ENCODE assay signal across 8 cellular contexts in genomic region chr11:125123947-125124633, GRCh38. TPM values are rescaled to one million over a fixed set of nuclear protein-coding genes. Genes with fewer than 3 reads are reported as not detected.
DNase-seq lines count a peak whose midpoint lies in the region; ATAC-seq, FAIRE-seq and TF ChIP-seq lines count a peak whose summit lies in the region.

No MANE protein-coding gene starts in this region.

- H3K27ac Mint-ChIP-seq in stimulated activated effector memory CD8-positive, alpha-beta T cell treated with anti-CD3 and anti-CD28 coated beads, Interleukin-12 subunit alpha, Interleukin-12 subunit beta, amount 100 ng/mL, for 72 hours = no peak overlapping the region

- no peak overlapping the region for H3K4me3 Mint-ChIP-seq in stimulated activated effector memory CD8-positive, alpha-beta T cell treated with anti-CD3 and anti-CD28 coated beads, Interleukin-12 subunit alpha, Interleukin-12 subunit beta, amount 100 ng/mL, for 72 hours

- no peaks in the 10 kb centered on the region for H3K27me3 ChIP-seq in AG04450 (ENCODE audit: control insufficient read depth, insufficient read depth, low read length)
- H3K27me3 ChIP-seq in GM12878 (replicated peaks in 1 of 2; ENCODE audit: control insufficient read depth in 2 of 2, insufficient read depth in 2 of 2, low read length in 1 of 2) = no peaks in the 10 kb centered on the region; a peak in 2 of 4 replicates
- H3K27me3 ChIP-seq in kidney epithelial cell (ENCODE audit: control insufficient read depth, insufficient read depth, low read length) = no peaks in the 10 kb centered on the region

- H3K36me3 ChIP-seq in GM12878 (ENCODE audit: control insufficient read depth in 2 of 2, insufficient read depth in 2 of 2, low read length in 1 of 2) (no peaks in the 10 kb centered on the region), kidney epithelial cell (ENCODE audit: control insufficient read depth, insufficient read depth, low read length) (no peaks in the 10 kb centered on the region)

- DNase-seq in AG04450 (ENCODE audit: low read depth, low spot score) (no peak), GM12892 (ENCODE audit: insufficient read length) (peak; percentile 19), OCI-M1 (lab: John Stamatoyannopoulos, UW) (peak; percentile 86), GM12878 (ENCODE audit: low read depth, low spot score) (no peak), kidney epithelial cell (ENCODE audit: low read depth) (no peak), DMS153 treated with DMSO at 0.1 percent for 48 hours (lab: John Stamatoyannopoulos, UW; ENCODE audit: unreplicated experiment) (no peak)
- DNase-seq in stimulated activated effector memory CD8-positive, alpha-beta T cell treated with anti-CD3 and anti-CD28 coated beads, Interleukin-12 subunit alpha, Interleukin-12 subunit beta, amount 100 ng/mL, for 72 hours (ENCODE audit: low spot score in 2 of 2) = no peak

- POLR2A ChIA-PET in AG04450 (lab: Yijun Ruan, JAX) = no interaction called here
- POLR2A ChIA-PET in GM12878 (lab: Charles Lee) = interaction anchor here (1.1 to 1.8 kb wide), 3 partner anchors 12 to 170 kb away, joined by 3 to 8 read pairs (median 5); partner anchors contain the start of genes CCDC15 and TMEM218

- H3K27ac ChIP-seq in AG04450 (ENCODE audit: low read depth, low read length) (no peak overlapping the region), GM12878 (ENCODE audit: control insufficient read depth, insufficient read depth) (no peak overlapping the region)

- SMC1A ChIA-PET in GM12878 (lab: Charles Lee; ENCODE audit: uncharacterized antibody, unreplicated experiment) = interaction anchor here (0.9 to 3.7 kb wide), 18 partner anchors 10 to 1162 kb away, joined by 3 to 29 read pairs (median 4); partner anchors contain the start of genes CCDC15, SLC37A2 and TMEM218

- no TSS peak for BruUV-seq in GM12878 (replicated peaks; lab: Mats Ljungman, UMichigan)

- peak overlapping the region; percentile 60; the same call in 1 of the 2 replicates for H3K4me2 ChIP-seq in GM12878 (ENCODE audit: control insufficient read depth, insufficient read depth)

- intact Hi-C loops in GM12878 (cut with micrococcal nuclease; ENCODE audit: unreplicated experiment) = no loop called here

- H3K4me1 Mint-ChIP-seq in stimulated activated effector memory CD8-positive, alpha-beta T cell treated with anti-CD3 and anti-CD28 coated beads, Interleukin-12 subunit alpha, Interleukin-12 subunit beta, amount 100 ng/mL, for 72 hours = no peaks in the 10 kb centered on the region

- in situ Hi-C loops in GM12878 (cut with MboI) = no loop called here

- peak overlapping the region; percentile 69 for H2AFZ ChIP-seq in GM12878 (ENCODE audit: control insufficient read depth, low read depth, low read length)

- TF ChIP-seq POLR2A in GM12892 (IDR thresholded peaks at IDR 0.05; ENCODE audit: low read depth, low read length) = no peak
- TF ChIP-seq POLR2A in GM12878 (IDR thresholded peaks at IDR 0.05; ENCODE audit: low read depth, low read length) = no peak

- TF ChIP-seq RAD21 in GM12878 (IDR thresholded peaks at IDR 0.05; ENCODE audit: insufficient read depth, low read depth, low read length) = peak; percentile 32

- TF ChIP-seq EP300 in GM12878 (IDR thresholded peaks at IDR 0.05; ENCODE audit: borderline replicate concordance in 1 of 2, control insufficient read depth in 1 of 2, low read depth in 2 of 2, low read length in 2 of 2) = no peak

- H3K9me3 ChIP-seq in AG04450 (ENCODE audit: control insufficient read depth, insufficient read depth, low read length) (no peaks in the 10 kb centered on the region), GM12878 (replicated peaks; ENCODE audit: control insufficient read depth, insufficient read depth, low read length) (no peaks in the 10 kb centered on the region)

- CTCF ChIA-PET in AG04450 (lab: Charles Lee) (interaction anchor here (0.6 to 4.5 kb wide), 7 partner anchors 12 to 224 kb away, joined by 3 to 36 read pairs (median 7); partner anchors contain the start of gene TMEM218), GM12878 (lab: Yijun Ruan, JAX) (interaction anchor here (0.6 to 3.1 kb wide), 23 partner anchors 8 to 1032 kb away, joined by 3 to 27 read pairs (median 4); partner anchors contain the start of genes SLC37A2 and TMEM218)

- 32% methylated on average over 10 of the region's 10 CpGs for WGBS in GM12878 (ENCODE audit: insufficient coverage, insufficient replicate concordance, low lambda C conversion rate, missing lambda C conversion rate)

- H3K4me1 ChIP-seq in GM12878 (ENCODE audit: control insufficient read depth, insufficient read depth, low read length) = no peaks in the 10 kb centered on the region

- ATAC-seq in HG03432 (IDR thresholded peaks at IDR 0.05; ENCODE audit: unreplicated experiment) (peak; percentile 75), GM12878 (peak; percentile 79)
- peak; percentile 53 for ATAC-seq in stimulated activated effector memory CD8-positive, alpha-beta T cell treated with anti-CD3 and anti-CD28 coated beads, Interleukin-12 subunit alpha, Interleukin-12 subunit beta, amount 100 ng/mL, for 72 hours

- H3K79me2 ChIP-seq in GM12878 (ENCODE audit: control insufficient read depth, insufficient read depth, low read length) = no peaks in the 10 kb centered on the region

- FAIRE-seq in GM12892 (lab: Jason Lieb, UNC) (peak; percentile 93), GM12878 (lab: Jason Lieb, UNC) (peak; percentile 73)

- H3K4me3 ChIP-seq in AG04450 (ENCODE audit: low read depth, low read length) = no peak overlapping the region
- H3K4me3 ChIP-seq in GM12878 = no peak overlapping the region
- no peak overlapping the region for H3K4me3 ChIP-seq in kidney epithelial cell (ENCODE audit: low read depth, low read length)

- H3K36me3 Mint-ChIP-seq in stimulated activated effector memory CD8-positive, alpha-beta T cell treated with anti-CD3 and anti-CD28 coated beads, Interleukin-12 subunit alpha, Interleukin-12 subunit beta, amount 100 ng/mL, for 72 hours = no peaks in the 10 kb centered on the region

- no peak overlapping the region for H3K9ac ChIP-seq in GM12878 (ENCODE audit: control insufficient read depth, insufficient read depth, low read length)

- RAD21 ChIA-PET in GM12878 (lab: Charles Lee; ENCODE audit: unreplicated experiment) = interaction anchor here (0.5 to 1.6 kb wide), 8 partner anchors 12 to 165 kb away, joined by 3 to 7 read pairs (median 4); partner anchors contain the start of gene TMEM218

- no peaks in the 10 kb centered on the region for H4K20me1 ChIP-seq in GM12878 (ENCODE audit: control insufficient read depth, insufficient read depth)

- H3K9me3 Mint-ChIP-seq in stimulated activated effector memory CD8-positive, alpha-beta T cell treated with anti-CD3 and anti-CD28 coated beads, Interleukin-12 subunit alpha, Interleukin-12 subunit beta, amount 100 ng/mL, for 72 hours = no peaks in the 10 kb centered on the region

- TF ChIP-seq CTCF in AG04450 (IDR thresholded peaks at IDR 0.05; ENCODE audit: low read depth, low read length) = peak; percentile 29
- peak; percentile 27 to 61 (median 38); a peak in 4 of 6 replicates for TF ChIP-seq CTCF in GM12878 (IDR thresholded peaks at IDR 0.05 in 2 of 3, conservative IDR thresholded peaks at IDR 0.05 in 1 of 3; ENCODE audit: control insufficient read depth in 2 of 3, extremely low read depth in 1 of 3, insufficient read depth in 1 of 3, low read depth in 3 of 3, low read length in 3 of 3)
- peak; percentile 49 for TF ChIP-seq CTCF in kidney epithelial cell (IDR thresholded peaks at IDR 0.05; ENCODE audit: insufficient read depth, low read length, poor library complexity, severe bottlenecking)

TF ChIP-seq in GM12878, 131 proteins besides CTCF, POLR2A, EP300 and RAD21 (continues in another document):
- no peak for TF ChIP-seq RUNX3 (IDR thresholded peaks at IDR 0.05; ENCODE audit: low read length)

RNA-seq across cellular contexts. Expression of gene TMEM218, which starts 12.7 kb away (rescaled TPM):
- 28.4 and 29.9 TPM in 2 replicates for polyA plus RNA-seq in AG04450 (2011; rRNA removed)
- 12.0 and 13.2 TPM in 2 replicates for polyA minus RNA-seq in AG04450 (2011; rRNA and poly(A)+ RNA removed)
- 24.7 TPM for polyA plus RNA-seq in GM12892 (2012; ENCODE audit: missing spikeins)
- 30.1 and 34.6 TPM in 2 replicates for total RNA-seq in GM12878 (2013; cell fraction: nucleolus; rRNA removed)
- 28.9 and 37.9 TPM in 2 replicates for total RNA-seq in GM12878 (2014; rRNA removed)
- total RNA-seq in GM12878 (2014; rRNA removed; fragmentation: Illumina TruSeq; extraction: Trizol) = 24.0 and 27.0 TPM in 2 replicates
- 14.4 and 19.9 TPM in 2 replicates for total RNA-seq in GM12878 (2021)
- polyA plus RNA-seq in GM12878 (2011; ENCODE audit: low read depth) = 17.7 TPM
- 35.7 and 36.8 TPM in 2 replicates for polyA plus RNA-seq in GM12878 (2011; rRNA removed)
- polyA plus RNA-seq in GM12878 (2011; cell fraction: cytosol; rRNA removed) = 37.2 and 37.5 TPM in 2 replicates
- polyA plus RNA-seq in GM12878 (2011; cell fraction: nucleus; rRNA removed) = 39.8 and 42.6 TPM in 2 replicates
- 17.1 and 19.5 TPM in 2 replicates for polyA plus RNA-seq in GM12878 (2012)
- 30.5 and 46.9 TPM in 2 replicates for polyA plus RNA-seq in GM12878 (2014; fragmentation: Illumina TruSeq; extraction: Trizol)
- 10 to 100 TPM; 11.2 to 15.5 TPM for polyA plus RNA-seq in GM12878 (2014; fragmentation: Nextera tagmentation; extraction: Ambion mirVana)
- polyA plus RNA-seq in GM12878 (2014; rRNA removed) = 25.2 and 28.7 TPM in 2 replicates
- polyA plus RNA-seq in GM12878 (2016; fragmentation: Nextera tagmentation; extraction: Ambion mirVana) = 10 to 100 TPM; 45.7 to 50.3 TPM
- 11.5 and 12.2 TPM in 2 replicates for polyA minus RNA-seq in GM12878 (2011; rRNA and poly(A)+ RNA removed)
- polyA minus RNA-seq in GM12878 (2011; cell fraction: cytosol; rRNA and poly(A)+ RNA removed) = 5.1 and 6.4 TPM in 2 replicates
- polyA minus RNA-seq in GM12878 (2011; cell fraction: nucleus; rRNA and poly(A)+ RNA removed) = 10.8 and 15.3 TPM in 2 replicates
- total RNA-seq in kidney epithelial cell = 19.6 and 28.3 TPM in 2 replicates

RNA-seq across cellular contexts. Expression of gene PKNOX2, which starts 40.5 kb away (rescaled TPM):
- 3.0 and 3.6 TPM in 2 replicates for polyA plus RNA-seq in AG04450 (2011; rRNA removed)
- 2.6 and 3.5 TPM in 2 replicates for polyA minus RNA-seq in AG04450 (2011; rRNA and poly(A)+ RNA removed)
- polyA plus RNA-seq in GM12892 (2012; ENCODE audit: missing spikeins) = not detected
- not detected in 2 replicates for total RNA-seq in GM12878 (2013; cell fraction: nucleolus; rRNA removed)
- not detected in 2 replicates for total RNA-seq in GM12878 (2014; rRNA removed)
- total RNA-seq in GM12878 (2014; rRNA removed; fragmentation: Illumina TruSeq; extraction: Trizol) = not detected in 2 replicates
- not detected in 2 replicates for total RNA-seq in GM12878 (2021)
- not detected for polyA plus RNA-seq in GM12878 (2011; ENCODE audit: low read depth)
- not detected in 2 replicates for polyA plus RNA-seq in GM12878 (2011; rRNA removed)
- 0.03 TPM in 1 of 2 replicates, not detected in the other for polyA plus RNA-seq in GM12878 (2011; cell fraction: cytosol; rRNA removed)
- 0.03 TPM in 1 of 2 replicates, not detected in the other for polyA plus RNA-seq in GM12878 (2011; cell fraction: nucleus; rRNA removed)
- polyA plus RNA-seq in GM12878 (2012) = 0.03 TPM in 1 of 2 replicates, not detected in the other
- polyA plus RNA-seq in GM12878 (2014; fragmentation: Illumina TruSeq; extraction: Trizol) = not detected in 2 replicates
- not detected for polyA plus RNA-seq in GM12878 (2014; fragmentation: Nextera tagmentation; extraction: Ambion mirVana)
- polyA plus RNA-seq in GM12878 (2014; rRNA removed) = not detected in 2 replicates
- not detected for polyA plus RNA-seq in GM12878 (2016; fragmentation: Nextera tagmentation; extraction: Ambion mirVana)
- not detected in 2 replicates for polyA minus RNA-seq in GM12878 (2011; rRNA and poly(A)+ RNA removed)
- not detected in 2 replicates for polyA minus RNA-seq in GM12878 (2011; cell fraction: cytosol; rRNA and poly(A)+ RNA removed)
- polyA minus RNA-seq in GM12878 (2011; cell fraction: nucleus; rRNA and poly(A)+ RNA removed) = not detected in 2 replicates
- 0.42 and 0.68 TPM in 2 replicates for total RNA-seq in kidney epithelial cell

Comparison
In these comparisons a context has a peak if more than half of its experiments do, and no peak if none do; other contexts are left out.
1. DNase-seq: peak in GM12892 (single experiment) and OCI-M1 (single experiment); none in AG04450 (single experiment), GM12878 (single experiment), kidney epithelial cell (single experiment), stimulated activated effector memory CD8-positive, alpha-beta T cell treated with anti-CD3 and anti-CD28 coated beads, Interleukin-12 subunit alpha, Interleukin-12 subunit beta, amount 100 ng/mL, for 72 hours (0 of 2) and DMS153 treated with DMSO at 0.1 percent for 48 hours (single experiment).
2. Peak in every context shown above with its lines, with median percentiles within 50 percentile points of each other: CTCF ChIP-seq and ATAC-seq.